ENCODE assay signal across 7 cellular contexts in the genomic region with DNA sequence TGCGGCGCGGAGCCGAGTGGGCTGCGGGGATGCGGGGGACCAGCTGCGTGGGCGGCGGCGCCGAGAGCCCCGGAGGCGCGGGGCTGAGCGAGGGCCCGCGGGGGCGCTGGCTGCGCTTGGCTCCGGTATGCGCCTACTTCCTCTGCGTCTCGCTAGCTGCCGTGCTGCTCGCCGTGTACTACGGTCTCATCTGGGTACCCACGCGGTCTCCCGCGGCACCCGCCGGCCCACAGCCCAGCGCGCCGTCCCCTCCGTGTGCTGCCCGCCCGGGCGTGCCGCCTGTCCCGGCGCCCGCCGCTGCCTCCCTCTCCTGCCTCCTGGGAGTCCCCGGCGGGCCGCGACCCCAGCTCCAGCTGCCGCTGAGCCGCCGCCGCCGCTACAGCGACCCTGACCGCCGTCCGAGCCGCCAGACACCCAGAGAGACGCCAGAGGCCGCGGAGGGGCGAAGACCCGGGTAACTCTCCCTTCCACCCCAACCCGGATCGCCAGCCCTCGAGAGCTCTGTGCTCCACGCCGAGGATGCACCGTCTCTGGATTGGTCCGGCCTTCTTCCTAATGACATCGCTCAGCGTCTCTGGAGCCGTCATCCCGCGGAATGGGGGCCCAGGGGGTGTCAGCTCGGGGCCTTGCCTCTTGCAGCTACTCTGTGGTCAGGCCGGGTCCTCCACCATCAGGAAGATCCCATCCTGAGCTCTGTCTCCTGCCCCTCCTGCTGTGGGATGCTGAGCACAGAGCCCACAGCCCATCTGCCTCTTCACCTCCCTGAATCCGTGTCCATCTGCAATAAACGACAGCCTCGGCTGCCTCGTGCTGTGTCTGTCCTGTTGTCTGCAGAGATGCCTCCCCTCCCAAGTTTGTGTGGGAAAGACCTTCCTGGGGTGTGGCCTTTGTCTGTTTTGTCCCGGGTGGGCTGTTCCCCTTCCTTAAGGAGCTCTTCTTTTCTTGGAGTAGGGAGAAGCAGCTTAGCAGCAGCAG. TPM values are rescaled to one million over a fixed set of nuclear protein-coding genes. Genes with fewer than 3 reads are reported as not detected.
DNase-seq lines count a peak whose midpoint lies in the region; ATAC-seq and TF ChIP-seq lines count a peak whose summit lies in the region.

No MANE protein-coding gene starts in this region.

- no peak for TF ChIP-seq CTCF in glutamatergic neuron (IDR thresholded peaks at IDR 0.05; ENCODE audit: partially characterized antibody, unreplicated experiment)
- no peak for TF ChIP-seq CTCF in prostate gland (IDR thresholded peaks at IDR 0.05)

- peak overlapping the region; percentile 99 for H3K27ac Mint-ChIP-seq in glutamatergic neuron (ENCODE audit: unreplicated experiment)

- peak overlapping the region; percentile 58 to 65 for H3K4me3 ChIP-seq in prostate gland

- H3K4me3 Mint-ChIP-seq in glutamatergic neuron (ENCODE audit: unreplicated experiment): peak overlapping the region; percentile 96

- no peak for TF ChIP-seq POLR2A in prostate gland (IDR thresholded peaks at IDR 0.05)

- peak; percentile 16 for ATAC-seq in GM18511 (IDR thresholded peaks at IDR 0.05; ENCODE audit: unreplicated experiment)
- peak; percentile 19 for ATAC-seq in HG02973 (IDR thresholded peaks at IDR 0.05; ENCODE audit: unreplicated experiment)
- ATAC-seq in HG03469 (IDR thresholded peaks at IDR 0.05; ENCODE audit: unreplicated experiment): no peak

- no peaks in the 10 kb centered on the region for H3K9me3 ChIP-seq in prostate gland

- 10% methylated on average over 47 of the region's 83 CpGs for WGBS in prostate gland

- peak overlapping the region; percentile 65 to 98 for H3K27ac ChIP-seq in prostate gland

- peaks cover 19% of the 10 kb centered on the region for H3K27me3 Mint-ChIP-seq in glutamatergic neuron (ENCODE audit: unreplicated experiment)

- peak; percentile 26 for DNase-seq in activated CD4-positive, alpha-beta T cell treated with anti-CD3 and anti-CD28 coated beads for 48 hours
- DNase-seq in glutamatergic neuron: peak; percentile 68
- no peak for DNase-seq in prostate gland (ENCODE audit: low spot score)
- DNase-seq in NK-92 treated with Interleukin-12 subunit alpha and Interleukin-12 subunit beta, amount 100 ng/mL, for 24 hours (lab: John Stamatoyannopoulos, UW): no peak

- H3K27me3 ChIP-seq in prostate gland (replicated peaks; ENCODE audit: insufficient read depth): no peaks in the 10 kb centered on the region

- H3K4me1 ChIP-seq in prostate gland (replicated peaks): peaks cover 5% of the 10 kb centered on the region

- H3K36me3 Mint-ChIP-seq in glutamatergic neuron (ENCODE audit: unreplicated experiment): no peaks in the 10 kb centered on the region

- peaks cover 21% of the 10 kb centered on the region for H3K4me1 Mint-ChIP-seq in glutamatergic neuron (ENCODE audit: low read depth, unreplicated experiment)

- peaks cover 0 to 10% of the 10 kb centered on the region in 2 donors for H3K36me3 ChIP-seq in prostate gland

- peaks cover 13% of the 10 kb centered on the region for H3K9me3 Mint-ChIP-seq in glutamatergic neuron (ENCODE audit: unreplicated experiment)

- intact Hi-C loops in prostate gland (cut with DNase I): no loop called here

RNA-seq across cellular contexts. Expression of a gene that starts 0.5 kb away (rescaled TPM):
- total RNA-seq in glutamatergic neuron (ENCODE audit: unreplicated experiment) (65.0 TPM), prostate gland (10 to 100 TPM; 11.4 to 30.2 TPM)

RNA-seq across cellular contexts. Expression of a gene that starts 18.9 kb away (rescaled TPM):
- total RNA-seq in glutamatergic neuron (ENCODE audit: unreplicated experiment): 16.8 TPM
- 10 to 100 TPM; 27.9 to 48.7 TPM for total RNA-seq in prostate gland

RNA-seq across cellular contexts. Expression of a gene that starts 34.5 kb away (rescaled TPM):
- total RNA-seq in glutamatergic neuron (ENCODE audit: unreplicated experiment) (1.4 TPM), prostate gland (1 to 10 TPM; 1.6 to 4.6 TPM)

RNA-seq across cellular contexts. Expression of a gene that starts 44.2 kb away (rescaled TPM):
- total RNA-seq in glutamatergic neuron (ENCODE audit: unreplicated experiment): 37.0 TPM
- total RNA-seq in prostate gland: 10 to 100 TPM; 11.1 to 12.8 TPM

RNA-seq across cellular contexts. Expression of a gene that starts 56.8 kb away (rescaled TPM):
- total RNA-seq in glutamatergic neuron (ENCODE audit: unreplicated experiment) (not detected), prostate gland (1 to 10 TPM in 1 of 2 donors, not detected in 1; 1.9 TPM)

Comparison
In these comparisons a context has a peak if more than half of its experiments do, and no peak if none do; other contexts are left out.
1. DNase-seq: peak in activated CD4-positive, alpha-beta T cell treated with anti-CD3 and anti-CD28 coated beads for 48 hours (single experiment) and glutamatergic neuron (single experiment); none in prostate gland (single experiment) and NK-92 treated with Interleukin-12 subunit alpha and Interleukin-12 subunit beta, amount 100 ng/mL, for 24 hours (single experiment).